ENCODE assay signal across 26 cellular contexts in genomic region chr1:61420909-61421835, GRCh38.
"Had no signal": no experiment of that assay in that cellular context is flagged by ENCODE, and none has a peak within 500 bp of the region (broad histone marks: within the 10 kb centered on the region; RNA-seq: fewer than 3 reads in every experiment).

No MANE protein-coding gene starts in this region.

- H3K36me3 Mint-ChIP-seq: activated naive CD8-positive, alpha-beta T cell treated with anti-CD3 and anti-CD28 coated beads for 36 hours; immature natural killer cell; stimulated activated memory B cell treated with anti-CD40 and anti-IgM and Interleukin-4, amounts not matched to agents 10 μg/mL and 1 μg/mL and 100 μg/mL, for 72 hours had no signal

- H3K4me1 ChIP-seq: left lung, parathyroid adenoma had no signal

- H3K9me3 ChIP-seq: left lung, sigmoid colon, stomach, suprapubic skin, upper lobe of left lung had no signal

- H3K4me3 ChIP-seq: hepatocyte, left lung, sigmoid colon, smooth muscle cell, stomach, suprapubic skin, upper lobe of left lung had no signal

- H3K27ac Mint-ChIP-seq: activated naive CD8-positive, alpha-beta T cell treated with anti-CD3 and anti-CD28 coated beads for 36 hours; activated T-cell treated with anti-CD3 and anti-CD28 coated beads, Interleukin-2, amount 50 U/mL, for 24 hours; activated T-helper 2 cell treated with anti-CD3 and anti-CD28 coated beads, Interferon-gamma antibody, Interleukin-2, Interleukin-4, amounts not matched to agents 10 μg/mL and 5 μg/mL and 100 μg/mL, durations not matched to agents 14 hours and 24 hours and 36 hours; stimulated activated memory B cell treated with anti-CD40 and anti-IgM and Interleukin-4, amounts not matched to agents 10 μg/mL and 1 μg/mL and 100 μg/mL, for 72 hours had no signal

- H3K9me3 Mint-ChIP-seq: activated naive CD8-positive, alpha-beta T cell treated with anti-CD3 and anti-CD28 coated beads for 36 hours; activated T-cell treated with anti-CD3 and anti-CD28 coated beads, Interleukin-2, amount 50 U/mL, for 24 hours; activated T-helper 2 cell treated with anti-CD3 and anti-CD28 coated beads, Interferon-gamma antibody, Interleukin-2, Interleukin-4, amounts not matched to agents 10 μg/mL and 5 μg/mL and 100 μg/mL, durations not matched to agents 14 hours and 24 hours and 36 hours; immature natural killer cell; stimulated activated memory B cell treated with anti-CD40 and anti-IgM and Interleukin-4, amounts not matched to agents 10 μg/mL and 1 μg/mL and 100 μg/mL, for 72 hours had no signal

- ATAC-seq: foreskin keratinocyte; left lung; stimulated activated memory B cell treated with anti-CD40 and anti-IgM and Interleukin-4, amounts not matched to agents 10 μg/mL and 1 μg/mL and 100 μg/mL, for 72 hours had no signal

- H3K27me3 Mint-ChIP-seq: activated naive CD8-positive, alpha-beta T cell treated with anti-CD3 and anti-CD28 coated beads for 36 hours; activated T-cell treated with anti-CD3 and anti-CD28 coated beads, Interleukin-2, amount 50 U/mL, for 24 hours had no signal

- H3K36me3 ChIP-seq: left lung, sigmoid colon, WERI-Rb-1 had no signal

- H3K27ac ChIP-seq: foreskin keratinocyte, hepatocyte, left lung, parathyroid adenoma, sigmoid colon, stomach, suprapubic skin, upper lobe of left lung, WERI-Rb-1 had no signal

- H3K4me3 Mint-ChIP-seq: activated naive CD8-positive, alpha-beta T cell treated with anti-CD3 and anti-CD28 coated beads for 36 hours; activated T-cell treated with anti-CD3 and anti-CD28 coated beads, Interleukin-2, amount 50 U/mL, for 24 hours; immature natural killer cell; stimulated activated memory B cell treated with anti-CD40 and anti-IgM and Interleukin-4, amounts not matched to agents 10 μg/mL and 1 μg/mL and 100 μg/mL, for 72 hours had no signal

- H3K27me3 ChIP-seq: foreskin keratinocyte, hepatocyte, left lung, sigmoid colon, stomach, suprapubic skin, upper lobe of left lung had no signal

- DNase-seq: activated CD4-positive, alpha-beta T cell treated with anti-CD3 and anti-CD28 coated beads for 1 hour; activated CD4-positive, alpha-beta T cell treated with anti-CD3 and anti-CD28 coated beads, Interleukin-2, amount 50 U/mL, for 1 hour; activated naive CD4-positive, alpha-beta T cell; activated naive CD8-positive, alpha-beta T cell treated with anti-CD3 and anti-CD28 coated beads for 36 hours; activated T-cell treated with anti-CD3 and anti-CD28 coated beads, Interleukin-2, amount 50 U/mL, for 24 hours; dermis blood vessel endothelial cell; effector CD8-positive, alpha-beta T cell; erythroblast; foreskin keratinocyte; immature natural killer cell; left lung; mammary epithelial cell; midbrain; nucleus accumbens; sigmoid colon; stimulated activated CD4-positive, alpha-beta T cell treated with anti-CD3 and anti-CD28 coated beads, Interleukin-15, amount 100 ng/mL, for 24 hours; stomach; T-helper 1 cell; upper lobe of left lung; WERI-Rb-1 had no signal

- H3K4me1 Mint-ChIP-seq: immature natural killer cell had no signal
